In genomic region chr22:20088263-20088648, GRCh38 we compare ENCODE assay signal across 25 cellular contexts.
"Had no signal": no experiment of that assay in that cellular context is flagged by ENCODE, and none has a peak within 500 bp of the region (broad histone marks: within the 10 kb centered on the region; RNA-seq: fewer than 3 reads in every experiment).

No MANE protein-coding gene starts in this region.

- H3K4me3 ChIP-seq: cardiac muscle cell had no signal

- DNase-seq: activated B cell treated with CpG ODN at 0.5 μM for 24 hours; activated CD4-positive, alpha-beta memory T cell treated with anti-CD3 and anti-CD28 coated beads for 36 hours; activated CD4-positive, alpha-beta T cell treated with anti-CD3 and anti-CD28 coated beads, Interleukin-2, amount 10 ng/mL, durations not matched to agents 7 days and 5 days; activated CD8-positive, alpha-beta memory T cell treated with anti-CD3 and anti-CD28 coated beads for 24 hours; activated gamma-delta T cell; activated naive CD4-positive, alpha-beta T cell treated with anti-CD3 and anti-CD28 coated beads for 36 hours; activated T-cell treated with anti-CD3 and anti-CD28 coated beads for 4 hours; activated T-cell treated with anti-CD3 and anti-CD28 coated beads, Interleukin-2, amount 50 U/mL, for 48 hours; amygdala; brain microvascular endothelial cell; NCI-H1092 treated with DMSO at 0.1 percent for 48 hours; NCI-H1417 treated with DMSO at 0.1 percent for 48 hours; NCI-H1694; NCI-H2029; NCI-H2107; NCI-H510A treated with DMSO at 0.1 percent for 48 hours; PC-3; SIG-M5; T-helper 17 cell; T1000 had no signal

- H3K9me3 Mint-ChIP-seq: activated B cell treated with CpG ODN at 0.5 μM for 24 hours; activated CD4-positive, alpha-beta memory T cell treated with anti-CD3 and anti-CD28 coated beads for 36 hours; activated CD4-positive, alpha-beta T cell treated with anti-CD3 and anti-CD28 coated beads, Interleukin-2, amount 10 ng/mL, durations not matched to agents 7 days and 5 days; activated naive CD4-positive, alpha-beta T cell treated with anti-CD3 and anti-CD28 coated beads for 36 hours; activated T-helper 17 cell treated with anti-CD3 and anti-CD28 coated beads, Interleukin-2, amount 50 U/mL, for 72 hours; IgD-negative memory B cell had no signal

- H3K4me3 Mint-ChIP-seq: activated B cell treated with CpG ODN at 0.5 μM for 24 hours; activated CD4-positive, alpha-beta memory T cell treated with anti-CD3 and anti-CD28 coated beads for 36 hours; activated CD4-positive, alpha-beta T cell treated with anti-CD3 and anti-CD28 coated beads, Interleukin-2, amount 10 ng/mL, durations not matched to agents 7 days and 5 days; activated naive CD4-positive, alpha-beta T cell treated with anti-CD3 and anti-CD28 coated beads for 36 hours; activated naive CD8-positive, alpha-beta T cell; activated T-helper 17 cell treated with anti-CD3 and anti-CD28 coated beads, Interleukin-2, amount 50 U/mL, for 72 hours; IgD-negative memory B cell; T-helper 17 cell had no signal

- H3K27ac Mint-ChIP-seq: activated B cell treated with CpG ODN at 0.5 μM for 24 hours; activated CD4-positive, alpha-beta memory T cell treated with anti-CD3 and anti-CD28 coated beads for 36 hours; activated CD4-positive, alpha-beta T cell treated with anti-CD3 and anti-CD28 coated beads, Interleukin-2, amount 10 ng/mL, durations not matched to agents 7 days and 5 days; activated naive CD4-positive, alpha-beta T cell treated with anti-CD3 and anti-CD28 coated beads for 36 hours; activated naive CD8-positive, alpha-beta T cell; T-helper 17 cell had no signal

- H3K27me3 ChIP-seq: brain microvascular endothelial cell, cardiac muscle cell had no signal

- ATAC-seq: activated T-helper 17 cell treated with anti-CD3 and anti-CD28 coated beads, Interleukin-2, amount 50 U/mL, for 72 hours; PC-3; T-helper 17 cell had no signal

- H3K4me2 ChIP-seq: KMS-11 had no signal

- H3K27me3 Mint-ChIP-seq: activated B cell treated with CpG ODN at 0.5 μM for 24 hours; activated CD4-positive, alpha-beta memory T cell treated with anti-CD3 and anti-CD28 coated beads for 36 hours; activated CD4-positive, alpha-beta T cell treated with anti-CD3 and anti-CD28 coated beads, Interleukin-2, amount 10 ng/mL, durations not matched to agents 7 days and 5 days; activated naive CD8-positive, alpha-beta T cell; activated T-helper 17 cell treated with anti-CD3 and anti-CD28 coated beads, Interleukin-2, amount 50 U/mL, for 72 hours; IgD-negative memory B cell; T-helper 17 cell had no signal

- H3K27ac ChIP-seq: brain microvascular endothelial cell, cardiac muscle cell, KMS-11 had no signal

- H3K9ac ChIP-seq: KMS-11 had no signal
